In genomic region chr9:3810231-3810630, GRCh38 we compare ENCODE assay signal across 14 cellular contexts.
DNase-seq lines count a peak whose midpoint lies in the region; ATAC-seq and FAIRE-seq lines count a peak whose summit lies in the region.
"Had no signal": no experiment of that assay in that cellular context is flagged by ENCODE, and none has a peak within 500 bp of the region (broad histone marks: within the 10 kb centered on the region; RNA-seq: fewer than 3 reads in every experiment).

No MANE protein-coding gene starts in this region.

- H3K4me1 ChIP-seq in BLaER1 (peaks cover 25% of the 10 kb centered on the region), mesendoderm (ENCODE audit: control insufficient read depth, low read depth, low read length) (peaks cover 5% of the 10 kb centered on the region)

- no peaks in the 10 kb centered on the region for H3K79me1 ChIP-seq in mesendoderm (ENCODE audit: low read length)

- peak overlapping the region; percentile 10 for H4K5ac ChIP-seq in mesendoderm (ENCODE audit: low read length)

- peak overlapping the region; percentile 61 for H3K56ac ChIP-seq in mesendoderm (ENCODE audit: low read length)

- no peaks in the 10 kb centered on the region for H3K79me2 ChIP-seq in mesendoderm (ENCODE audit: control insufficient read depth, insufficient read depth, low read length)

- no peaks in the 10 kb centered on the region for H4K20me1 ChIP-seq in BLaER1

- no peak overlapping the region for H2BK15ac ChIP-seq in mesendoderm (replicated peaks; ENCODE audit: low read depth)

- H3K9ac ChIP-seq in BLaER1 = no peak overlapping the region
- no peak overlapping the region for H3K9ac ChIP-seq in mesendoderm (ENCODE audit: low read length)

- DNase-seq in RCC 7860 (ENCODE audit: low spot score) (peak; percentile 54), mesendoderm (no peak), NCI-H526 (lab: John Stamatoyannopoulos, UW) (no peak), DMS114 treated with DMSO at 0.1 percent for 48 hours (lab: John Stamatoyannopoulos, UW; ENCODE audit: unreplicated experiment) (no peak)
- DNase-seq: CD4-positive, alpha-beta T cell; NCI-H1436; NCI-H2029; NCI-H2171; NCI-H446; OCI-M1 had no signal

- no peak overlapping the region for H3K23ac ChIP-seq in mesendoderm (ENCODE audit: low read length)

- peak overlapping the region; percentile 97 for H2BK120ac ChIP-seq in mesendoderm (ENCODE audit: low read depth, low read length)

- H3K27me3 ChIP-seq in BLaER1 (no peaks in the 10 kb centered on the region), mesendoderm (ENCODE audit: insufficient read depth, low read length, poor library complexity) (no peaks in the 10 kb centered on the region)

- H3K27ac ChIP-seq in BLaER1 = peak overlapping the region; percentile 32
- H3K27ac ChIP-seq in mesendoderm (ENCODE audit: low read depth, low read length) = peak overlapping the region; percentile 31
- H3K27ac ChIP-seq: RWPE1 had no signal

- H2AK5ac ChIP-seq in mesendoderm (ENCODE audit: low read length) = peak overlapping the region; percentile 84

- peak overlapping the region; percentile 77 for H2BK5ac ChIP-seq in mesendoderm (ENCODE audit: low read length)

- ATAC-seq in HG03175 (IDR thresholded peaks at IDR 0.05; ENCODE audit: unreplicated experiment) (peak; percentile 17), GM18868 (IDR thresholded peaks at IDR 0.05; ENCODE audit: unreplicated experiment) (no peak)

- FAIRE-seq in RCC 7860 (lab: Jason Lieb, UNC) = no peak

- H3K4me2 ChIP-seq in BLaER1 (peak overlapping the region; percentile 39), mesendoderm (ENCODE audit: low read length) (no peak overlapping the region)

- H3K4me3 ChIP-seq in BLaER1 (no peak overlapping the region), mesendoderm (ENCODE audit: low read length) (no peak overlapping the region)

- H3K18ac ChIP-seq in mesendoderm (ENCODE audit: low read length) = peak overlapping the region; percentile 100

- peak overlapping the region; percentile 97 for H4K8ac ChIP-seq in mesendoderm (ENCODE audit: low read depth, low read length)

- H3K4ac ChIP-seq in mesendoderm (ENCODE audit: low read depth, low read length) = peak overlapping the region; percentile 84

- no peaks in the 10 kb centered on the region for H3K36me3 ChIP-seq in BLaER1
- no peaks in the 10 kb centered on the region for H3K36me3 ChIP-seq in mesendoderm (ENCODE audit: control insufficient read depth, insufficient read depth, low read length)

- WGBS in mesendoderm (ENCODE audit: extremely low coverage, insufficient coverage, low lambda C conversion rate) = no CpG with 5 or more reads among the region's 1 CpG

- peaks cover 15% of the 10 kb centered on the region; the same call in 1 of the 2 replicates for H3K9me3 ChIP-seq in BLaER1
